Comparison of ENCODE assay signal across 17 cellular contexts in genomic region chr1:155645024-155645423, GRCh38. TPM values are rescaled to one million over a fixed set of nuclear protein-coding genes. Genes with fewer than 3 reads are reported as not detected.
DNase-seq lines count a peak whose midpoint lies in the region; TF ChIP-seq lines count a peak whose summit lies in the region.
"Had no signal": no experiment of that assay in that cellular context is flagged by ENCODE, and none has a peak within 500 bp of the region (broad histone marks: within the 10 kb centered on the region; RNA-seq: fewer than 3 reads in every experiment).

No MANE protein-coding gene starts in this region.

- no peak overlapping the region for H3K27ac Mint-ChIP-seq in Calu3 (ENCODE audit: unreplicated experiment)
- H3K27ac Mint-ChIP-seq: endodermal cell; neural progenitor cell; stimulated activated effector memory CD8-positive, alpha-beta T cell treated with anti-CD3 and anti-CD28 coated beads, Interleukin-12 subunit alpha, Interleukin-12 subunit beta, amount 100 ng/mL, for 72 hours had no signal

- no peaks in the 10 kb centered on the region for H4K20me1 ChIP-seq in mammary epithelial cell (ENCODE audit: insufficient read depth, low read length)

- no peak for TF ChIP-seq POLR2A in erythroblast (IDR thresholded peaks at IDR 0.05; ENCODE audit: low read length)

- H3K4me2 ChIP-seq in mammary epithelial cell (ENCODE audit: insufficient read depth, low read depth, low read length) = peak overlapping the region; percentile 80
- H3K4me2 ChIP-seq: neural progenitor cell had no signal

- no peaks in the 10 kb centered on the region for H3K27me3 Mint-ChIP-seq in Calu3 (ENCODE audit: unreplicated experiment)

- peak overlapping the region; percentile 35 for H3K27ac ChIP-seq in mammary epithelial cell (ENCODE audit: insufficient read depth, low read depth, low read length)
- peak overlapping the region; percentile 39 for H3K27ac ChIP-seq in subcutaneous abdominal adipose tissue (ENCODE audit: low read depth, low read length)
- H3K27ac ChIP-seq: C4-2B, neural progenitor cell had no signal

- peaks cover 2% of the 10 kb centered on the region for H3K36me3 ChIP-seq in mammary epithelial cell (ENCODE audit: insufficient read depth, low read length)
- no peaks in the 10 kb centered on the region for H3K36me3 ChIP-seq in subcutaneous abdominal adipose tissue (ENCODE audit: control insufficient read depth in 5 of 5, insufficient read depth in 5 of 5, low read length in 5 of 5)
- H3K36me3 ChIP-seq: neural progenitor cell had no signal

- CTCF ChIA-PET in mammary epithelial cell (lab: Charles Lee; ENCODE audit: low non-redundant PET) (no interaction called here), Calu3 (lab: Charles Lee) (no interaction called here)

- dilution Hi-C loops in mammary epithelial cell (cut with HindIII; ENCODE audit: low sequenced_read_pairs) = loop anchor here (25.0 kb wide), 1 partner anchor 308 kb away; no protein-coding TSS in a partner anchor

- 33% methylated on average over 1 of the region's 1 CpG for WGBS in mammary epithelial cell (ENCODE audit: low coverage, missing lambda C conversion rate)

- H3K27me3 ChIP-seq in mammary epithelial cell (ENCODE audit: insufficient read depth, low read length) (no peaks in the 10 kb centered on the region), subcutaneous abdominal adipose tissue (ENCODE audit: control insufficient read depth in 5 of 5, insufficient read depth in 4 of 5, low read length in 5 of 5) (no peaks in the 10 kb centered on the region)
- H3K27me3 ChIP-seq: neural progenitor cell had no signal

- no peak overlapping the region for H3K4me3 Mint-ChIP-seq in Calu3 (ENCODE audit: low read depth, unreplicated experiment)
- H3K4me3 Mint-ChIP-seq: endodermal cell; neural progenitor cell; stimulated activated effector memory CD8-positive, alpha-beta T cell treated with anti-CD3 and anti-CD28 coated beads, Interleukin-12 subunit alpha, Interleukin-12 subunit beta, amount 100 ng/mL, for 72 hours had no signal

- peaks cover 20% of the 10 kb centered on the region for H3K79me2 ChIP-seq in mammary epithelial cell (ENCODE audit: insufficient read depth, low read length)

- TF ChIP-seq CTCF in mammary epithelial cell (conservative IDR thresholded peaks at IDR 0.05 in 1 of 2, IDR thresholded peaks at IDR 0.05 in 1 of 2; ENCODE audit: extremely low read depth in 1 of 2, insufficient read depth in 1 of 2, low read depth in 1 of 2, low read length in 2 of 2) = no peak
- no peak for TF ChIP-seq CTCF in Calu3 (IDR thresholded peaks at IDR 0.05; ENCODE audit: unreplicated experiment)

- no peak overlapping the region for H3K4me3 ChIP-seq in mammary epithelial cell (replicated peaks in 1 of 3; ENCODE audit: insufficient read depth in 1 of 3, low read depth in 2 of 3, low read length in 3 of 3)
- H3K4me3 ChIP-seq in subcutaneous abdominal adipose tissue (ENCODE audit: low read depth in 1 of 5, low read length in 5 of 5) = no peak overlapping the region
- H3K4me3 ChIP-seq: neural progenitor cell had no signal

- BruUV-seq in mammary epithelial cell (replicated peaks; lab: Mats Ljungman, UMichigan) (no TSS peak), Calu3 (replicated peaks; lab: Mats Ljungman, UMichigan) (no TSS peak)

- H2AFZ ChIP-seq in mammary epithelial cell (ENCODE audit: low read depth, low read length) = peak overlapping the region; percentile 72
- H2AFZ ChIP-seq: neural progenitor cell had no signal

- H3K4me1 Mint-ChIP-seq in Calu3 (ENCODE audit: low read depth, unreplicated experiment) = peaks cover 46% of the 10 kb centered on the region
- H3K4me1 Mint-ChIP-seq: stimulated activated effector memory CD8-positive, alpha-beta T cell treated with anti-CD3 and anti-CD28 coated beads, Interleukin-12 subunit alpha, Interleukin-12 subunit beta, amount 100 ng/mL, for 72 hours had no signal

- H3K9ac ChIP-seq in mammary epithelial cell (ENCODE audit: insufficient read depth, low read length) = no peak overlapping the region
- no peak overlapping the region for H3K9ac ChIP-seq in subcutaneous abdominal adipose tissue (ENCODE audit: low read length in 5 of 5)
- H3K9ac ChIP-seq: neural progenitor cell had no signal

- peaks cover 23% of the 10 kb centered on the region for H3K36me3 Mint-ChIP-seq in Calu3 (ENCODE audit: insufficient read depth, unreplicated experiment)
- H3K36me3 Mint-ChIP-seq: neural progenitor cell; stimulated activated effector memory CD8-positive, alpha-beta T cell treated with anti-CD3 and anti-CD28 coated beads, Interleukin-12 subunit alpha, Interleukin-12 subunit beta, amount 100 ng/mL, for 72 hours had no signal

- peak; percentile 5 for DNase-seq in NCI-H2029 (lab: John Stamatoyannopoulos, UW)
- DNase-seq in NCI-H2029 treated with DMSO at 0.1 percent for 48 hours (lab: John Stamatoyannopoulos, UW) = no peak
- peak; percentile 28 for DNase-seq in NCI-H82 treated with DMSO at 0.1 percent for 48 hours (lab: John Stamatoyannopoulos, UW; ENCODE audit: unreplicated experiment)
- DNase-seq in mammary epithelial cell = no peak
- no peak for DNase-seq in stimulated activated CD4-positive, alpha-beta T cell treated with anti-CD3 and anti-CD28 coated beads, Interleukin-2, amount 100 ng/mL, for 24 hours
- DNase-seq in Calu3 = no peak
- no peak for DNase-seq in erythroblast (lab: John Stamatoyannopoulos, UW)
- DNase-seq: activated CD4-positive, alpha-beta T cell treated with anti-CD3 and anti-CD28 coated beads, Interleukin-2, amount 50 U/mL, for 1 hour; activated gamma-delta T cell treated with Interleukin-2 at 50 U/mL for 16 hours; endodermal cell; NCI-H1105 treated with DMSO at 0.1 percent for 48 hours; NCI-H2171 treated with DMSO at 0.1 percent for 48 hours; trophoblast cell had no signal

- H3K9me3 Mint-ChIP-seq in Calu3 (ENCODE audit: low read depth, unreplicated experiment) = peaks cover 3% of the 10 kb centered on the region

- in situ Hi-C loops in mammary epithelial cell (cut with MboI; ENCODE audit: low sequenced_read_pairs in 2 of 2) = no loop called here

- intact Hi-C loops in mammary epithelial cell (cut with micrococcal nuclease) = loop anchor here (5.0 kb wide), 2 partner anchors 113 to 468 kb away; no protein-coding TSS in a partner anchor
- intact Hi-C loops in Calu3 (cut with micrococcal nuclease; ENCODE audit: unreplicated experiment) = no loop called here

- H3K9me3 ChIP-seq in mammary epithelial cell (replicated peaks; ENCODE audit: insufficient read depth, low read length) (peaks cover 15% of the 10 kb centered on the region), subcutaneous abdominal adipose tissue (ENCODE audit: control insufficient read depth in 5 of 5, low read length in 5 of 5) (peaks cover 0 to 15% (median 12%) of the 10 kb centered on the region in 5 donors)

- H3K4me1 ChIP-seq in mammary epithelial cell (ENCODE audit: insufficient read depth, low read length) (peaks cover 35% of the 10 kb centered on the region), subcutaneous abdominal adipose tissue (ENCODE audit: control insufficient read depth in 5 of 5, insufficient read depth in 5 of 5, low read length in 5 of 5) (peaks cover 4 to 42% (median 33%) of the 10 kb centered on the region in 5 donors)

RNA-seq across cellular contexts. Expression of gene MSTO1, which starts 35.0 kb away (rescaled TPM):
- total RNA-seq in mammary epithelial cell (10 to 100 TPM; 21.5 to 64.7 TPM), Calu3 (2022) (75.2 and 87.5 TPM in 2 replicates)
- polyA plus RNA-seq in mammary epithelial cell = 29.2 TPM
- 84.5 TPM for polyA minus RNA-seq in mammary epithelial cell

RNA-seq across cellular contexts. Expression of gene YY1AP1, which starts 43.5 kb away (rescaled TPM):
- 10 to 100 TPM; 40.2 to 46.8 TPM for total RNA-seq in mammary epithelial cell
- 61.3 TPM for polyA plus RNA-seq in mammary epithelial cell
- 65.2 TPM for polyA minus RNA-seq in mammary epithelial cell
- total RNA-seq in Calu3 (2022) = 76.2 and 81.4 TPM in 2 replicates

RNA-seq across cellular contexts. Expression of gene DAP3, which starts 43.9 kb away (rescaled TPM):
- total RNA-seq in mammary epithelial cell (100 to 1,000 TPM in 1 of 2 donors, 10 to 100 TPM in 1; 93.9 to 132 TPM), Calu3 (2022) (192 and 199 TPM in 2 replicates)
- 129 TPM for polyA plus RNA-seq in mammary epithelial cell
- polyA minus RNA-seq in mammary epithelial cell = 63.7 TPM

Comparison
In these comparisons a context has a peak if more than half of its experiments do, and no peak if none do; other contexts are left out.
1. DNase-seq: peak in NCI-H2029 (single experiment) and NCI-H82 treated with DMSO at 0.1 percent for 48 hours (single experiment); none in NCI-H2029 treated with DMSO at 0.1 percent for 48 hours (single experiment), mammary epithelial cell (single experiment), stimulated activated CD4-positive, alpha-beta T cell treated with anti-CD3 and anti-CD28 coated beads, Interleukin-2, amount 100 ng/mL, for 24 hours (0 of 2), Calu3 (single experiment) and erythroblast (0 of 2).